8 cellular contexts compared by ENCODE assay signal in the genomic region with DNA sequence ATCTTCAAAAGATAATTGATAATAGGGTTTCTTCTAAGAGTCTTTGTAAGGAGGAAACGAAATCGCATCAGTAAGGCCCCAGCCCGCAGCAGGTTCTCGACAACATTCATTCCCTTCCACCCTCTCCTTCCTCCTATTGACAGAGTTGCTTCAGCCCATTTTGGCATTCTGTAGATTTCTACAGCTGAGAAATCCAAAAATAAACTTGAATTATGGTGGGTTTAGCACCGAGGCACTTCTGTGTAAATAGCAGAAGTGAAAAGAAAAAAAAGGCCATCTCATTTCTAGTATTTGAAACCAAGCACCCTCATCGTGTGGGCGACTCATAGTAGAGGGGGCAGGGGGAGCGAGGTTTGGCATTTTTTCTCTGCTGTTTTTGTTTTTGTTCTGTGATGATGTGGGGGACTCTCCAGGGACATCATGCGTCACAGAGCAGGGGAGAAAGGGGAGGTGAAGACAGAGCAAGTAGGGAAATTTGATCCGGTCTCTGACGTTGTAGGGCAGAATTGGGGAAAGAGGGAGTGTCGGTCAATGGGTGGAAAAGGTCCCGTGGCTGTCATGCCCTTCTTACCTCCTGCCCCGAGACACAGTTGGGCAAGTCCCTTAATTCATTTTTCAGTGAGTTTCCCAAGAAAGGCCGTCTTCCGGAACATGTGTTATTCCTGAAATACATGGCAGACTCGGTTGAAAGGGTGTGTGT. TPM values are rescaled to one million over a fixed set of nuclear protein-coding genes. Genes with fewer than 3 reads are reported as not detected.
DNase-seq lines count a peak whose midpoint lies in the region; ATAC-seq and TF ChIP-seq lines count a peak whose summit lies in the region.

No MANE protein-coding gene starts in this region.

- H3K36me3 ChIP-seq in thoracic aorta, result no peaks in the 10 kb centered on the region

- DNase-seq in activated T-cell treated with anti-CD3 and anti-CD28 coated beads for 1 hour (ENCODE audit: low read depth), result peak; percentile 38
- DNase-seq in activated T-cell treated with anti-CD3 and anti-CD28 coated beads for 4 hours, result no peak
- peak; percentile 68 for DNase-seq in activated T-cell treated with anti-CD3 and anti-CD28 coated beads, Interleukin-2, amount 50 U/mL, for 24 hours
- DNase-seq in iris pigment epithelial cell (ENCODE audit: low read depth), result peak; percentile 15
- no peak for DNase-seq in thoracic aorta (ENCODE audit: low spot score)
- DNase-seq in COLO668 (lab: John Stamatoyannopoulos, UW; ENCODE audit: unreplicated experiment), result no peak
- DNase-seq in RWPE1 (ENCODE audit: low spot score), result no peak

- POLR2A ChIA-PET in RWPE1 (lab: Yijun Ruan, JAX; ENCODE audit: low non-redundant PET), result no interaction called here

- ATAC-seq in HG03565 (IDR thresholded peaks at IDR 0.05; ENCODE audit: unreplicated experiment) (peak; percentile 54), thoracic aorta (ENCODE audit: insufficient number of reproducible peaks, low FRiP score, low read depth) (peak; percentile 33)

- peaks cover 20% of the 10 kb centered on the region for H3K36me3 Mint-ChIP-seq in activated T-cell treated with anti-CD3 and anti-CD28 coated beads, Interleukin-2, amount 50 U/mL, for 24 hours (ENCODE audit: low read depth)

- H3K4me1 ChIP-seq in thoracic aorta (ENCODE audit: control insufficient read depth in 1 of 2, low read depth in 2 of 2), result peaks cover 0 to 5% of the 10 kb centered on the region in 2 donors

- no peaks in the 10 kb centered on the region for H3K27me3 Mint-ChIP-seq in activated T-cell treated with anti-CD3 and anti-CD28 coated beads, Interleukin-2, amount 50 U/mL, for 24 hours

- no peaks in the 10 kb centered on the region for H3K9me3 ChIP-seq in thoracic aorta

- CTCF ChIA-PET in RWPE1 (lab: Yijun Ruan, JAX), result no interaction called here

- peaks cover 11% of the 10 kb centered on the region for H3K9me3 Mint-ChIP-seq in activated T-cell treated with anti-CD3 and anti-CD28 coated beads, Interleukin-2, amount 50 U/mL, for 24 hours

- no peak for TF ChIP-seq CTCF in thoracic aorta (IDR thresholded peaks at IDR 0.05)
- TF ChIP-seq CTCF in RWPE1 (conservative IDR thresholded peaks at IDR 0.05; ENCODE audit: low read depth), result no peak

- no peaks in the 10 kb centered on the region for H3K27me3 ChIP-seq in thoracic aorta (replicated peaks; ENCODE audit: insufficient read depth)

- H3K27ac ChIP-seq in thoracic aorta (peak overlapping the region in 1 of 2 donors; percentile 19), RWPE1 (no peak overlapping the region)

- peak overlapping the region; percentile 51 for H3K4me3 ChIP-seq in thoracic aorta

- H3K4me1 Mint-ChIP-seq in activated T-cell treated with anti-CD3 and anti-CD28 coated beads, Interleukin-2, amount 50 U/mL, for 24 hours (ENCODE audit: low read depth), result peaks cover 98% of the 10 kb centered on the region

- H3K4me3 Mint-ChIP-seq in activated T-cell treated with anti-CD3 and anti-CD28 coated beads, Interleukin-2, amount 50 U/mL, for 24 hours, result peak overlapping the region; percentile 59

- H3K27ac Mint-ChIP-seq in activated T-cell treated with anti-CD3 and anti-CD28 coated beads, Interleukin-2, amount 50 U/mL, for 24 hours, result peak overlapping the region; percentile 99

RNA-seq across cellular contexts. Expression of gene CCR7, which starts 33.8 kb away (rescaled TPM):
- total RNA-seq in thoracic aorta, result not detected

RNA-seq across cellular contexts. Expression of gene SMARCE1, which starts 48.5 kb away (rescaled TPM):
- 10 to 100 TPM; 55.9 to 84.3 TPM for total RNA-seq in thoracic aorta

Comparison
In these comparisons a context has a peak if more than half of its experiments do, and no peak if none do; other contexts are left out.
1. DNase-seq: peak in activated T-cell treated with anti-CD3 and anti-CD28 coated beads for 1 hour (single experiment), activated T-cell treated with anti-CD3 and anti-CD28 coated beads, Interleukin-2, amount 50 U/mL, for 24 hours (single experiment) and iris pigment epithelial cell (single experiment); none in activated T-cell treated with anti-CD3 and anti-CD28 coated beads for 4 hours (single experiment), thoracic aorta (single experiment), COLO668 (single experiment) and RWPE1 (single experiment).